ENCODE assay signal across 24 cellular contexts in the genomic region with DNA sequence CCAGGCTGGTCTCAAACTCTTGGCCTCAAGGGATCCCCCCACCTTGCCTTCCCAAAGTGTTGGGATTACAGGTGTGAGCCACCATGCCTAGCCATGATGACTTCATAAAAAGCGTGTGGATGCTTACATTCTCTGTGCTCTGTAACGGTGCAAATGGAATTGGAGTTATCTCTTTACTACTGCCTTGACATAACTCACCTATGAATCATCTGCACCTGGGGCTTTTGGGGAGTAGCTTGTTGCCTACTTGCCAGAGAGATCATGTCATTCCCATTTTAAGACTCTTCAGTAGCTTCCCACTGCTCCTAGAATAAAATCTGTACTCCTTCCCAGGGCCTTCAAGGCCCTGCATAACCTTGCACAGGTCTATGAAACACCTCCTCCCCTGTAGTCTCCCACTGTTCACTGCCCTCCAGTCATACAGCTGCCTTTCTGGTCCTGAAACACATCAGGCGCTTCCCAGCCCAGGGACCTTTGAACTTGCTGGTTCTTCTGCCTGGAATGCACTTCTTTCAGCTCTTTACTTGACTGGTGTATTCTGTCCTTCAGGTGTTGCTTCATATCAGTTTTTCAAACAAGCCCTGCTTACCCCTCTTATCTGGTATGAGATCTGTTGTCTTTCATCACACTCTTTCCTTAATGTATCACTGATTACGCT. TPM values are rescaled to one million over a fixed set of nuclear protein-coding genes. Genes with fewer than 3 reads are reported as not detected.
"Had no signal": no experiment of that assay in that cellular context is flagged by ENCODE, and none has a peak within 500 bp of the region (broad histone marks: within the 10 kb centered on the region; RNA-seq: fewer than 3 reads in every experiment).

No MANE protein-coding gene starts in this region.

- DNase-seq: activated CD4-positive, alpha-beta T cell treated with anti-CD3 and anti-CD28 coated beads, Interleukin-2, amount 50 U/mL, for 1 hour; activated CD4-positive, CD25-positive, alpha-beta regulatory T cell treated with anti-CD3 and anti-CD28 coated beads, Interleukin-2, amount 50 U/mL, for 72 hours; activated CD8-positive, alpha-beta memory T cell treated with anti-CD3 and anti-CD28 coated beads for 24 hours; activated gamma-delta T cell; activated T-cell treated with anti-CD3 and anti-CD28 coated beads, Interleukin-2, amount 50 U/mL, for 72 hours; effector CD8-positive, alpha-beta T cell; hippocampal formation; midbrain; stimulated activated CD4-positive, alpha-beta T cell treated with anti-CD3 and anti-CD28 coated beads, Interleukin-12 subunit alpha, Interleukin-12 subunit beta, amount 100 ng/mL, for 4 hours; stimulated activated CD4-positive, alpha-beta T cell treated with anti-CD3 and anti-CD28 coated beads, Interleukin-1b, Interleukin-23, amount 100 ng/mL, for 48 hours; stimulated activated naive CD8-positive, alpha-beta T cell treated with anti-CD3 and anti-CD28 coated beads, Interleukin-15, Interleukin-2, amounts not matched to agents 100 U/mL and 50 U/mL, for 24 hours; substantia nigra; T-helper 2 cell had no signal

- H3K4me1 ChIP-seq: ascending aorta, esophagus muscularis mucosa, tibial nerve, vagina had no signal

- H3K27ac Mint-ChIP-seq: activated naive CD4-positive, alpha-beta T cell treated with anti-CD3 and anti-CD28 coated beads, Interleukin-2, amount 50 U/mL, for 24 hours; activated T-cell treated with anti-CD3 and anti-CD28 coated beads, Interleukin-2, amount 50 U/mL, for 72 hours; dendritic cell treated with granulocyte-macrophage colony-stimulating factor and Interleukin-4, amounts not matched to agents 40 ng/mL and 50 ng/mL, for 4 days; nephron had no signal

- H3K27me3 ChIP-seq: ascending aorta, esophagus muscularis mucosa, tibial nerve, vagina had no signal

- H3K36me3 ChIP-seq: ascending aorta, esophagus muscularis mucosa, tibial nerve, vagina had no signal

- H3K4me1 Mint-ChIP-seq: activated naive CD4-positive, alpha-beta T cell treated with anti-CD3 and anti-CD28 coated beads, Interleukin-2, amount 50 U/mL, for 24 hours; nephron had no signal

- H3K9me3 ChIP-seq: ascending aorta, esophagus muscularis mucosa, tibial nerve, vagina had no signal

- H3K4me3 ChIP-seq: ascending aorta, esophagus muscularis mucosa, tibial nerve, vagina had no signal

- H3K4me3 Mint-ChIP-seq: activated naive CD4-positive, alpha-beta T cell treated with anti-CD3 and anti-CD28 coated beads, Interleukin-2, amount 50 U/mL, for 24 hours; activated T-cell treated with anti-CD3 and anti-CD28 coated beads, Interleukin-2, amount 50 U/mL, for 72 hours; dendritic cell treated with granulocyte-macrophage colony-stimulating factor and Interleukin-4, amounts not matched to agents 40 ng/mL and 50 ng/mL, for 4 days; nephron had no signal

- ATAC-seq: activated T-cell treated with anti-CD3 and anti-CD28 coated beads, Interleukin-2, amount 50 U/mL, for 72 hours; left lobe of liver; stimulated activated naive CD8-positive, alpha-beta T cell treated with anti-CD3 and anti-CD28 coated beads, Interleukin-15, Interleukin-2, amounts not matched to agents 100 U/mL and 50 U/mL, for 24 hours had no signal

- H3K27ac ChIP-seq: ascending aorta, esophagus muscularis mucosa, tibial nerve, vagina, VCaP had no signal

- H3K9me3 Mint-ChIP-seq: activated naive CD4-positive, alpha-beta T cell treated with anti-CD3 and anti-CD28 coated beads, Interleukin-2, amount 50 U/mL, for 24 hours; activated T-cell treated with anti-CD3 and anti-CD28 coated beads, Interleukin-2, amount 50 U/mL, for 72 hours; dendritic cell treated with granulocyte-macrophage colony-stimulating factor and Interleukin-4, amounts not matched to agents 40 ng/mL and 50 ng/mL, for 4 days had no signal

RNA-seq across cellular contexts. Expression of gene MOGAT2, which starts 19.6 kb away (rescaled TPM):
- total RNA-seq: activated T-cell treated with anti-CD3 and anti-CD28 coated beads, Interleukin-2, amount 50 U/mL, for 72 hours; ascending aorta; esophagus muscularis mucosa; glomerular endothelial cell; lung microvascular endothelial cell; tibial nerve; vagina had no signal
